21 cellular contexts compared by ENCODE assay signal in the genomic region with DNA sequence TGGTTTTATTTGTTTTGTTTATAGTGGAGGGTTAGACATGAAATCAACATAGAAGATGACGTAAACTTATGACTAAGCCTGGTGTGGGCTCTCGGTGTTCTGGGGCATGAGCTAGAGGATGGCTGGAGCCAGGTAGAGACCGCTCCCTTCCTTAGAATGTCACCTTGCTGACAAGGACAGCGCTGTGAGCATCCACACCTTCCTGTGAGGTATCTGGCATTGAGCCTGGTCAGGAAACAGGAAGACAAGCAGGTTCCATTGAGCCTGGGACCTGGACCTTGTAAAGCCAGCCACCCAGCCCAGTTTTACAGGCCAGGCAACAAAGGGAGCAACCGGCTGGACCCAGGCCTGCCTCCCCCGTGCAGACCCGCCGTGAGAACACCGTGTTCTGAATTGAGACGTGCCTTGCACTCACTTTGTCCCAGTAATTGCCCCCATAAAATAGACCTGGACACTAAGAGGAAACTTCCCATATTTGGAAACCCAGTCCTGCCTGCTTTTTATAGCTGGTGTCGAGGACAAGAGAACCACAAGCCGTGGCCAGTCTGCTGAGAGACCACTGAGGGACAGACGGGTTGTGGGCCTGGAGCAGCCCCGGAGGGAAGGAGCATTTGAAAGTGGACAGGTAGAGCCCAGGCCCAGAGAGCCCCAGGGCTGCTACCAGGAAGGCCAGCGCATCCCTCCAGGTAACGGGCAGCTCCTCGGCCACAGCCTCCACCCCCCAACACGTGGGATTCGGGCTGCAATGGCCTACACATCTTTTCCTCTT.
A peak's percentile ranks its signal among the peaks of the same experiment; 100 is the strongest.
DNase-seq lines count a peak whose midpoint lies in the region; ATAC-seq and TF ChIP-seq lines count a peak whose summit lies in the region.
"Had no signal": no experiment of that assay in that cellular context is flagged by ENCODE, and none has a peak within 500 bp of the region (broad histone marks: within the 10 kb centered on the region; RNA-seq: fewer than 3 reads in every experiment).

No MANE protein-coding gene starts in this region.

- H3K18ac ChIP-seq in mesenchymal stem cell (ENCODE audit: low read depth in 1 of 2, low read length in 2 of 2) = peak overlapping the region in 1 of 2 experiments; percentile 74

- H3K4me3 Mint-ChIP-seq in activated naive CD4-positive, alpha-beta T cell treated with anti-CD3 and anti-CD28 coated beads, Interleukin-2, amount 50 U/mL, for 24 hours = peak overlapping the region; percentile 15
- H3K4me3 Mint-ChIP-seq in type B pancreatic cell = peak overlapping the region; percentile 34
- H3K4me3 Mint-ChIP-seq: activated CD4-positive, alpha-beta memory T cell treated with anti-CD3 and anti-CD28 coated beads, Interleukin-2, amount 10 ng/mL, durations not matched to agents 7 days and 5 days; activated naive CD8-positive, alpha-beta T cell treated with anti-CD3 and anti-CD28 coated beads, Interleukin-2, amount 50 U/mL, for 24 hours; activated T-cell treated with anti-CD3 and anti-CD28 coated beads, Interleukin-2, amount 50 U/mL, for 4 hours had no signal

- peak overlapping the region in 1 of 2 experiments; percentile 42 for H3K23ac ChIP-seq in mesenchymal stem cell (ENCODE audit: low read length in 2 of 2)

- H2BK120ac ChIP-seq in mesenchymal stem cell (ENCODE audit: low read depth, low read length) = no peak overlapping the region

- H3K4me3 ChIP-seq in breast epithelium (no peak overlapping the region), mesenchymal stem cell (ENCODE audit: insufficient read depth in 1 of 2, low read depth in 1 of 2, low read length in 2 of 2) (peak overlapping the region in 1 of 2 experiments; percentile 10)
- H3K4me3 ChIP-seq: cardiac muscle cell, tibial nerve had no signal

- peak overlapping the region in 1 of 2 experiments; percentile 27 for H3K14ac ChIP-seq in mesenchymal stem cell (ENCODE audit: low read length in 2 of 2)

- H3K27me3 ChIP-seq in breast epithelium (no peaks in the 10 kb centered on the region), mesenchymal stem cell (ENCODE audit: control insufficient read depth in 1 of 2, insufficient read depth in 1 of 2, low read length in 2 of 2) (peaks cover 0 to 9% of the 10 kb centered on the region in 2 experiments)
- H3K27me3 ChIP-seq: cardiac muscle cell, tibial nerve had no signal

- whole genome bisulfite sequencing in mesenchymal stem cell = 60% methylated on average over 19 of the region's 19 CpGs

- H3K27me3 Mint-ChIP-seq in activated naive CD4-positive, alpha-beta T cell treated with anti-CD3 and anti-CD28 coated beads, Interleukin-2, amount 50 U/mL, for 24 hours = no peaks in the 10 kb centered on the region
- no peaks in the 10 kb centered on the region for H3K27me3 Mint-ChIP-seq in type B pancreatic cell
- H3K27me3 Mint-ChIP-seq: activated naive CD8-positive, alpha-beta T cell treated with anti-CD3 and anti-CD28 coated beads, Interleukin-2, amount 50 U/mL, for 24 hours had no signal

- DNase-seq in activated naive CD4-positive, alpha-beta T cell treated with anti-CD3 and anti-CD28 coated beads, Interleukin-2, amount 50 U/mL, for 16 hours = no peak
- DNase-seq in breast epithelium (ENCODE audit: low spot score in 2 of 2) (peak in 1 of 2 donors; percentile 67), mesenchymal stem cell (peak; percentile 58), type B pancreatic cell (ENCODE audit: extremely low spot score, unreplicated experiment) (no peak), DMS153 (lab: John Stamatoyannopoulos, UW) (no peak)
- DNase-seq: activated CD4-positive, alpha-beta memory T cell treated with anti-CD3 and anti-CD28 coated beads, Interleukin-2, amount 10 ng/mL, durations not matched to agents 7 days and 5 days; activated naive CD8-positive, alpha-beta T cell treated with anti-CD3 and anti-CD28 coated beads, Interleukin-2, amount 50 U/mL, for 24 hours; activated T-cell treated with anti-CD3 and anti-CD28 coated beads, Interleukin-2, amount 50 U/mL, for 4 hours; C1 segment of cervical spinal cord; DMS79; effector CD8-positive, alpha-beta T cell; NCI-H1930; NCI-H446; SHP77; stimulated activated CD4-positive, alpha-beta T cell treated with anti-CD3 and anti-CD28 coated beads, Interleukin-12 subunit alpha, Interleukin-12 subunit beta, amount 100 ng/mL, for 4 hours; T-helper 1 cell had no signal

- H3K4me1 Mint-ChIP-seq in activated naive CD4-positive, alpha-beta T cell treated with anti-CD3 and anti-CD28 coated beads, Interleukin-2, amount 50 U/mL, for 24 hours = peaks cover 40% of the 10 kb centered on the region
- peaks cover 17% of the 10 kb centered on the region for H3K4me1 Mint-ChIP-seq in type B pancreatic cell (ENCODE audit: unreplicated experiment)

- H2AFZ ChIP-seq in mesenchymal stem cell (ENCODE audit: low read depth, low read length) = no peak overlapping the region

- no peak overlapping the region for H3K4me2 ChIP-seq in mesenchymal stem cell (ENCODE audit: low read length, poor library complexity, severe bottlenecking)

- no peak overlapping the region for H3K4ac ChIP-seq in mesenchymal stem cell (ENCODE audit: low read depth in 1 of 2, low read length in 2 of 2)

- peaks cover 0 to 6% of the 10 kb centered on the region in 2 donors for H3K4me1 ChIP-seq in breast epithelium
- no peaks in the 10 kb centered on the region for H3K4me1 ChIP-seq in mesenchymal stem cell (ENCODE audit: control insufficient read depth, insufficient read depth, low read depth, low read length)

- peak overlapping the region; percentile 21 to 73 for H2BK12ac ChIP-seq in mesenchymal stem cell (ENCODE audit: low read length in 2 of 2)

- peak overlapping the region; percentile 37 for H4K91ac ChIP-seq in mesenchymal stem cell (ENCODE audit: low read length)

- no peak overlapping the region for H4K8ac ChIP-seq in mesenchymal stem cell (ENCODE audit: low read length)

- no peak for ATAC-seq in GM21786 (IDR thresholded peaks at IDR 0.05; ENCODE audit: unreplicated experiment)
- no peak for ATAC-seq in GM21825 (IDR thresholded peaks at IDR 0.05; ENCODE audit: unreplicated experiment)
- ATAC-seq: activated naive CD8-positive, alpha-beta T cell treated with anti-CD3 and anti-CD28 coated beads, Interleukin-2, amount 50 U/mL, for 24 hours; activated T-cell treated with anti-CD3 and anti-CD28 coated beads, Interleukin-2, amount 50 U/mL, for 4 hours had no signal

- H3K36me3 Mint-ChIP-seq in activated naive CD4-positive, alpha-beta T cell treated with anti-CD3 and anti-CD28 coated beads, Interleukin-2, amount 50 U/mL, for 24 hours = peaks cover 27% of the 10 kb centered on the region
- H3K36me3 Mint-ChIP-seq in type B pancreatic cell = peaks cover 35% of the 10 kb centered on the region

- H3K9me3 ChIP-seq in breast epithelium (no peaks in the 10 kb centered on the region), mesenchymal stem cell (ENCODE audit: control insufficient read depth, low read length) (no peaks in the 10 kb centered on the region)
- H3K9me3 ChIP-seq: tibial nerve had no signal

- H3K9ac ChIP-seq in mesenchymal stem cell (ENCODE audit: low read length) = no peak overlapping the region

- H3K79me1 ChIP-seq in mesenchymal stem cell (replicated peaks; ENCODE audit: low read length, poor library complexity, severe bottlenecking) = no peaks in the 10 kb centered on the region

- H2BK15ac ChIP-seq in mesenchymal stem cell (ENCODE audit: low read depth, poor library complexity, severe bottlenecking) = no peak overlapping the region

- no peak overlapping the region for H2BK5ac ChIP-seq in mesenchymal stem cell (ENCODE audit: low read depth, low read length, poor library complexity, severe bottlenecking)

- H3K27ac ChIP-seq in breast epithelium = peak overlapping the region; percentile 16 to 80
- no peak overlapping the region for H3K27ac ChIP-seq in mesenchymal stem cell (ENCODE audit: low read length, poor library complexity, severe bottlenecking)
- H3K27ac ChIP-seq: cardiac muscle cell had no signal

- H2AK5ac ChIP-seq in mesenchymal stem cell (ENCODE audit: low read length, severe bottlenecking) = no peak overlapping the region

- H3K9me3 Mint-ChIP-seq in activated naive CD4-positive, alpha-beta T cell treated with anti-CD3 and anti-CD28 coated beads, Interleukin-2, amount 50 U/mL, for 24 hours = no peaks in the 10 kb centered on the region
- peaks cover 10% of the 10 kb centered on the region for H3K9me3 Mint-ChIP-seq in type B pancreatic cell
- H3K9me3 Mint-ChIP-seq: activated naive CD8-positive, alpha-beta T cell treated with anti-CD3 and anti-CD28 coated beads, Interleukin-2, amount 50 U/mL, for 24 hours had no signal

- TF ChIP-seq POLR2A in breast epithelium (IDR thresholded peaks at IDR 0.05) = no peak

- intact Hi-C loops in breast epithelium (cut with DNase I; ENCODE audit: low total_unique reads) = no loop called here

- H3K27ac Mint-ChIP-seq in activated naive CD4-positive, alpha-beta T cell treated with anti-CD3 and anti-CD28 coated beads, Interleukin-2, amount 50 U/mL, for 24 hours = peak overlapping the region; percentile 62
- H3K27ac Mint-ChIP-seq in type B pancreatic cell = peak overlapping the region; percentile 91
- H3K27ac Mint-ChIP-seq: activated CD4-positive, alpha-beta memory T cell treated with anti-CD3 and anti-CD28 coated beads, Interleukin-2, amount 10 ng/mL, durations not matched to agents 7 days and 5 days; activated naive CD8-positive, alpha-beta T cell treated with anti-CD3 and anti-CD28 coated beads, Interleukin-2, amount 50 U/mL, for 24 hours had no signal

- no peaks in the 10 kb centered on the region for H3K36me3 ChIP-seq in breast epithelium
- H3K36me3 ChIP-seq in mesenchymal stem cell (ENCODE audit: control insufficient read depth in 1 of 2, insufficient read depth in 2 of 2, low read depth in 1 of 2, low read length in 2 of 2) = peaks cover 0 to 15% of the 10 kb centered on the region in 2 experiments
- H3K36me3 ChIP-seq: cardiac muscle cell had no signal

- TF ChIP-seq CTCF in breast epithelium (IDR thresholded peaks at IDR 0.05) (no peak), type B pancreatic cell (conservative IDR thresholded peaks at IDR 0.05) (no peak)
